ENCODE assay signal across 16 cellular contexts in the genomic region with DNA sequence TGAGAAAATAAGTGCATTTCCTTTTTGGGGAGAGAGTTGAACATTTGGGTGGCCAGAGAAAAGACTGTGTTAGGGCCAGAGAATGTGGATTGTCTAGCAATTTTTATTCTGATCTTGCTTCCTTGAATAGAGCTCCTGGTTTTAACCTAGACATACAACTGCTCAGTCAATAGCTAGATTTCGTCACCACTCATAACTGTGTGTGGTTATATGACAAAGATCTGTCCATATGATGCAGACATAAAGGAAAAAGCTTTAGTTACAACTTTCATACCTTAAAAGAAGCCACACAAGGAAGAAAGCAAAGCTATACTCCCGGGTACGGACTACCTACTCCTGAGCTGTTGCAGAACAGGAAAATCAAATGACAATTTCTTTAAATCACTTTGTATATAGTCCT. TPM values are rescaled to one million over a fixed set of nuclear protein-coding genes. Genes with fewer than 3 reads are reported as not detected.
DNase-seq lines count a peak whose midpoint lies in the region; ATAC-seq lines count a peak whose summit lies in the region.
"Had no signal": no experiment of that assay in that cellular context is flagged by ENCODE, and none has a peak within 500 bp of the region (broad histone marks: within the 10 kb centered on the region; RNA-seq: fewer than 3 reads in every experiment).

No MANE protein-coding gene starts in this region.

- H3K27ac Mint-ChIP-seq in activated naive CD4-positive, alpha-beta T cell treated with anti-CD3 and anti-CD28 coated beads, Interleukin-2, amount 50 U/mL, for 72 hours: no peak overlapping the region
- no peak overlapping the region for H3K27ac Mint-ChIP-seq in stimulated activated effector memory CD8-positive, alpha-beta T cell treated with anti-CD3 and anti-CD28 coated beads, Interleukin-12 subunit alpha, Interleukin-12 subunit beta, amount 100 ng/mL, for 72 hours
- H3K27ac Mint-ChIP-seq: CD8-positive, alpha-beta memory T cell had no signal

- no peaks in the 10 kb centered on the region for H3K4me1 Mint-ChIP-seq in stimulated activated effector memory CD8-positive, alpha-beta T cell treated with anti-CD3 and anti-CD28 coated beads, Interleukin-12 subunit alpha, Interleukin-12 subunit beta, amount 100 ng/mL, for 72 hours
- H3K4me1 Mint-ChIP-seq: CD8-positive, alpha-beta memory T cell had no signal

- H3K9me3 Mint-ChIP-seq in activated naive CD4-positive, alpha-beta T cell treated with anti-CD3 and anti-CD28 coated beads, Interleukin-2, amount 50 U/mL, for 72 hours: no peaks in the 10 kb centered on the region
- H3K9me3 Mint-ChIP-seq in stimulated activated effector memory CD8-positive, alpha-beta T cell treated with anti-CD3 and anti-CD28 coated beads, Interleukin-12 subunit alpha, Interleukin-12 subunit beta, amount 100 ng/mL, for 72 hours: no peaks in the 10 kb centered on the region
- H3K9me3 Mint-ChIP-seq: CD8-positive, alpha-beta memory T cell had no signal

- H3K36me3 Mint-ChIP-seq in activated naive CD4-positive, alpha-beta T cell treated with anti-CD3 and anti-CD28 coated beads, Interleukin-2, amount 50 U/mL, for 72 hours: no peaks in the 10 kb centered on the region
- H3K36me3 Mint-ChIP-seq in stimulated activated effector memory CD8-positive, alpha-beta T cell treated with anti-CD3 and anti-CD28 coated beads, Interleukin-12 subunit alpha, Interleukin-12 subunit beta, amount 100 ng/mL, for 72 hours: no peaks in the 10 kb centered on the region
- H3K36me3 Mint-ChIP-seq: CD8-positive, alpha-beta memory T cell had no signal

- no peak overlapping the region for H3K4me3 Mint-ChIP-seq in stimulated activated effector memory CD8-positive, alpha-beta T cell treated with anti-CD3 and anti-CD28 coated beads, Interleukin-12 subunit alpha, Interleukin-12 subunit beta, amount 100 ng/mL, for 72 hours
- H3K4me3 Mint-ChIP-seq: CD8-positive, alpha-beta memory T cell had no signal

- peak; percentile 22 to 61 for DNase-seq in NOMO-1 (lab: John Stamatoyannopoulos, UW; ENCODE audit: unreplicated experiment in 2 of 2)
- no peak for DNase-seq in NOMO-1 treated with dmso at 0.1 percent for 144 hours (lab: John Stamatoyannopoulos, UW; ENCODE audit: unreplicated experiment)
- no peak for DNase-seq in activated naive CD4-positive, alpha-beta T cell treated with anti-CD3 and anti-CD28 coated beads, Interleukin-2, amount 50 U/mL, for 72 hours (ENCODE audit: low spot score in 2 of 2)
- no peak for DNase-seq in activated naive CD4-positive, alpha-beta T cell treated with Interleukin-2 at 50 U/mL for 16 hours
- peak; percentile 31 for DNase-seq in OCI-M1 (lab: John Stamatoyannopoulos, UW)
- no peak for DNase-seq in stimulated activated effector memory CD8-positive, alpha-beta T cell treated with anti-CD3 and anti-CD28 coated beads, Interleukin-12 subunit alpha, Interleukin-12 subunit beta, amount 100 ng/mL, for 72 hours (ENCODE audit: low spot score in 2 of 2)
- no peak for DNase-seq in activated CD4-positive, CD25-positive, alpha-beta regulatory T cell (lab: John Stamatoyannopoulos, UW)
- DNase-seq: Caco-2; CD8-positive, alpha-beta memory T cell; DND-41; GF-D8; GM23248; H7 had no signal

- ATAC-seq in activated naive CD4-positive, alpha-beta T cell treated with anti-CD3 and anti-CD28 coated beads, Interleukin-2, amount 50 U/mL, for 72 hours: peak; percentile 20 to 73
- ATAC-seq in stimulated activated effector memory CD8-positive, alpha-beta T cell treated with anti-CD3 and anti-CD28 coated beads, Interleukin-12 subunit alpha, Interleukin-12 subunit beta, amount 100 ng/mL, for 72 hours: peak; percentile 53
- no peak for ATAC-seq in GM21515 (IDR thresholded peaks at IDR 0.05; ENCODE audit: unreplicated experiment)

RNA-seq across cellular contexts. Expression of a gene that starts 37.2 kb away (rescaled TPM):
- total RNA-seq in activated naive CD4-positive, alpha-beta T cell treated with anti-CD3 and anti-CD28 coated beads, Interleukin-2, amount 50 U/mL, for 72 hours: not detected
- total RNA-seq: A673, Caco-2, GM23248, H7, HT-29 had no signal

RNA-seq across cellular contexts. Expression of a gene that starts 57.2 kb away (rescaled TPM):
- total RNA-seq in activated naive CD4-positive, alpha-beta T cell treated with anti-CD3 and anti-CD28 coated beads, Interleukin-2, amount 50 U/mL, for 72 hours: not detected
- total RNA-seq: A673; Caco-2; CD8-positive, alpha-beta memory T cell; GM23248; H7; HT-29 had no signal

Comparison
In these comparisons a context has a peak if more than half of its experiments do, and no peak if none do; other contexts are left out.
1. DNase-seq: peak in NOMO-1 (2 of 2) and OCI-M1 (single experiment); none in NOMO-1 treated with dmso at 0.1 percent for 144 hours (single experiment), activated naive CD4-positive, alpha-beta T cell treated with anti-CD3 and anti-CD28 coated beads, Interleukin-2, amount 50 U/mL, for 72 hours (0 of 2), activated naive CD4-positive, alpha-beta T cell treated with Interleukin-2 at 50 U/mL for 16 hours (single experiment), stimulated activated effector memory CD8-positive, alpha-beta T cell treated with anti-CD3 and anti-CD28 coated beads, Interleukin-12 subunit alpha, Interleukin-12 subunit beta, amount 100 ng/mL, for 72 hours (0 of 2) and activated CD4-positive, CD25-positive, alpha-beta regulatory T cell (0 of 4).